ENCODE assay signal across 30 cellular contexts in genomic region chr2:29731948-29732347, GRCh38.
"Had no signal": no experiment of that assay in that cellular context is flagged by ENCODE, and none has a peak within 500 bp of the region (broad histone marks: within the 10 kb centered on the region; RNA-seq: fewer than 3 reads in every experiment).

No MANE protein-coding gene starts in this region.

- H3K79me2 ChIP-seq: parathyroid adenoma had no signal

- H3K27me3 ChIP-seq: neural progenitor cell, neutrophil, right atrium auricular region, right lobe of liver, stomach, testis, thyroid gland, transverse colon, upper lobe of left lung, vagina had no signal

- H3K36me3 ChIP-seq: left ventricle myocardium inferior, neural progenitor cell, neutrophil, right atrium auricular region, right lobe of liver, stomach, thyroid gland, transverse colon, upper lobe of left lung, vagina had no signal

- ATAC-seq: natural killer cell; psoas muscle; right lobe of liver; stimulated activated naive B cell treated with anti-CD40 and anti-IgM and Interleukin-4, amounts not matched to agents 10 μg/mL and 1 μg/mL and 100 μg/mL, for 72 hours; stimulated activated naive CD8-positive, alpha-beta T cell treated with anti-CD3 and anti-CD28 coated beads, Interleukin-15, Interleukin-2, amounts not matched to agents 100 U/mL and 50 U/mL, for 24 hours had no signal

- H3K4me1 Mint-ChIP-seq: immature natural killer cell; naive B cell; natural killer cell; stimulated activated naive B cell treated with anti-CD40 and anti-IgM and Interleukin-4, amounts not matched to agents 10 μg/mL and 1 μg/mL and 100 μg/mL, for 72 hours had no signal

- DNase-seq: hypothalamus; immature natural killer cell; kidney; left ventricle myocardium inferior; mesendoderm; naive B cell; natural killer cell; nephron progenitor cell; occipital lobe; psoas muscle; right lobe of liver; stimulated activated CD4-positive, alpha-beta T cell treated with anti-CD3 and anti-CD28 coated beads, Interleukin-12 subunit alpha, Interleukin-12 subunit beta, amount 100 ng/mL, for 4 hours; stimulated activated CD4-positive, alpha-beta T cell treated with anti-CD3 and anti-CD28 coated beads, Interleukin-15, amount 100 ng/mL, for 24 hours; stimulated activated CD4-positive, alpha-beta T cell treated with anti-CD3 and anti-CD28 coated beads, Interleukin-2, amount 100 ng/mL, for 24 hours; stimulated activated CD4-positive, alpha-beta T cell treated with anti-CD3 and anti-CD28 coated beads, Interleukin-4, amount 100 ng/mL, for 1 hour; stimulated activated naive B cell treated with anti-CD40 and anti-IgM and Interleukin-4, amounts not matched to agents 10 μg/mL and 1 μg/mL and 100 μg/mL, for 72 hours; stimulated activated naive CD8-positive, alpha-beta T cell treated with anti-CD3 and anti-CD28 coated beads, Interleukin-15, Interleukin-2, amounts not matched to agents 100 U/mL and 50 U/mL, for 24 hours; stomach; testis; thyroid gland; transverse colon; upper lobe of left lung had no signal

- H3K9ac ChIP-seq: neural progenitor cell, parathyroid adenoma had no signal

- H3K4me3 Mint-ChIP-seq: immature natural killer cell; mesothelial cell of epicardium; naive B cell; natural killer cell; nephron progenitor cell; neural progenitor cell; stimulated activated naive B cell treated with anti-CD40 and anti-IgM and Interleukin-4, amounts not matched to agents 10 μg/mL and 1 μg/mL and 100 μg/mL, for 72 hours had no signal

- H3K27ac Mint-ChIP-seq: immature natural killer cell; mesothelial cell of epicardium; naive B cell; natural killer cell; nephron progenitor cell; neural progenitor cell; stimulated activated naive B cell treated with anti-CD40 and anti-IgM and Interleukin-4, amounts not matched to agents 10 μg/mL and 1 μg/mL and 100 μg/mL, for 72 hours had no signal

- H2AFZ ChIP-seq: neural progenitor cell, parathyroid adenoma had no signal

- H3K36me3 Mint-ChIP-seq: immature natural killer cell; mesothelial cell of epicardium; naive B cell; natural killer cell; neural progenitor cell; stimulated activated naive B cell treated with anti-CD40 and anti-IgM and Interleukin-4, amounts not matched to agents 10 μg/mL and 1 μg/mL and 100 μg/mL, for 72 hours had no signal

- H3K9me3 ChIP-seq: left ventricle myocardium inferior, neutrophil, psoas muscle, right atrium auricular region, right lobe of liver, stomach, testis, thyroid gland, transverse colon, upper lobe of left lung, vagina had no signal

- H3K27ac ChIP-seq: left ventricle myocardium inferior, neural progenitor cell, neutrophil, parathyroid adenoma, psoas muscle, right atrium auricular region, right lobe of liver, skin epidermis, stomach, testis, thyroid gland, transverse colon, upper lobe of left lung, vagina had no signal

- H3K4me2 ChIP-seq: neural progenitor cell had no signal

- H3K9me3 Mint-ChIP-seq: immature natural killer cell; mesothelial cell of epicardium; naive B cell; natural killer cell; nephron progenitor cell; neural progenitor cell; stimulated activated naive B cell treated with anti-CD40 and anti-IgM and Interleukin-4, amounts not matched to agents 10 μg/mL and 1 μg/mL and 100 μg/mL, for 72 hours had no signal

- H3K4me3 ChIP-seq: left ventricle myocardium inferior, lung, neural progenitor cell, psoas muscle, right atrium auricular region, right lobe of liver, skin epidermis, stomach, testis, thyroid gland, transverse colon, upper lobe of left lung, vagina had no signal

- H3K4me1 ChIP-seq: left ventricle myocardium inferior, neural progenitor cell, parathyroid adenoma, psoas muscle, right atrium auricular region, right lobe of liver, stomach, testis, thyroid gland, transverse colon, upper lobe of left lung, vagina had no signal
